8 cellular contexts compared by ENCODE assay signal in the genomic region with DNA sequence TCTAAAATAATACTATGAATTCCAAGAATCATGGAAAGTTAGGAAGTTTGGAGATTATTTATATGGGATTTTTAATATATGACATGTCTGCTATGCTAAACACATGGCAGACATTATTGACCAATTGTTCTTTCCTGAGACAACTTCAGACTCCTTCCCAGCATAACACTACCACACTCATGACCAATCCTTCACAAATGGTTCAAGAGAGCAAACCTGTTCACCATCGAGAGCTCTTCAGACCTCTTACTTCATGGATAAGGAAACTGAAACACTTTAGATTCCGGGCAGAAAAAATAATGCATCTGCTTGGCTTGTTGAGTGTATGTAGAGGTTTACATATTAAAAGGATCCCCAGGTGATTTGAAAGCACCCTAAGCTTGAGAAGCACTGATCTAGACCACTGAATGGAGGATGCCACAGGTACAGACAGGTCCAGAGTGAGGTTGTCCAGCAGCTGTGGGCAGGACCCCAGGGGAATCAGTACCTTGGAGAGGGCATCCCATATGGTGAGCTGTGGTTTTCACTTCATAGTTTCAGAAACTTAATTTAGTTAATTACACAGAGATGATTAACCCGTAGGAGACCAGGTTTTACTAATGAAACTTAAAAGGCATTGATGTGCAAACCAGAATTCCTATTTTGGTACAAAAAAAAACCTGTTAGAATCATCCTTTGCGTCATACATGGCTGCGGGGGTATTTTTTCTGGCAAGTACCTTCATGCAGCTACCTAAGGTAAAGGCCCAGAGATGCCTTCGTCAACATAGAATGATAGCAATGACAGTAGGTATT.
DNase-seq lines count a peak whose midpoint lies in the region; ATAC-seq and TF ChIP-seq lines count a peak whose summit lies in the region.

No MANE protein-coding gene starts in this region.

- no peak overlapping the region for H3K27ac ChIP-seq in prostate gland

- H3K4me1 ChIP-seq in prostate gland (replicated peaks), result no peaks in the 10 kb centered on the region

- ATAC-seq in GM21515 (IDR thresholded peaks at IDR 0.05; ENCODE audit: unreplicated experiment), result peak; percentile 79
- ATAC-seq in HG03432 (IDR thresholded peaks at IDR 0.05; ENCODE audit: unreplicated experiment), result peak; percentile 87

- no peak for TF ChIP-seq POLR2A in prostate gland (IDR thresholded peaks at IDR 0.05)

- WGBS in prostate gland, result 67% methylated on average over 6 of the region's 6 CpGs

- no peaks in the 10 kb centered on the region for H3K9me3 ChIP-seq in prostate gland

- no peaks in the 10 kb centered on the region for H3K27me3 ChIP-seq in prostate gland (replicated peaks; ENCODE audit: insufficient read depth)

- peak; percentile 50 for DNase-seq in GM13976 (ENCODE audit: low spot score)
- peak; percentile 23 for DNase-seq in fibroblast of pulmonary artery (ENCODE audit: low read depth)
- no peak for DNase-seq in activated T-cell treated with anti-CD3 and anti-CD28 coated beads for 4 hours
- DNase-seq in activated CD8-positive, alpha-beta memory T cell treated with anti-CD3 and anti-CD28 coated beads, Interleukin-2, amount 50 U/mL, for 4 hours, result no peak
- no peak for DNase-seq in prostate gland (ENCODE audit: low spot score)
- DNase-seq in COR-L47 (lab: John Stamatoyannopoulos, UW), result no peak

- H3K4me3 ChIP-seq in fibroblast of pulmonary artery (replicated peaks; ENCODE audit: low read depth, low read length), result no peak overlapping the region
- no peak overlapping the region for H3K4me3 ChIP-seq in prostate gland

- no peak for TF ChIP-seq CTCF in GM13976 (IDR thresholded peaks at IDR 0.05; ENCODE audit: borderline replicate concordance, control extremely low read depth, extremely low read depth, insufficient read depth, missing control alignments)
- no peak for TF ChIP-seq CTCF in fibroblast of pulmonary artery (IDR thresholded peaks at IDR 0.05; ENCODE audit: low read length, missing control alignments)
- TF ChIP-seq CTCF in prostate gland (IDR thresholded peaks at IDR 0.05), result no peak

- in situ Hi-C loops in GM13976 (cut with MboI; ENCODE audit: low sequenced_read_pairs, unreplicated experiment), result no loop called here

- H3K36me3 ChIP-seq in prostate gland, result no peaks in the 10 kb centered on the region

- intact Hi-C loops in prostate gland (cut with DNase I), result no loop called here

Comparison
In these comparisons a context has a peak if more than half of its experiments do, and no peak if none do; other contexts are left out.
1. DNase-seq: peak in GM13976 (single experiment) and fibroblast of pulmonary artery (single experiment); none in activated T-cell treated with anti-CD3 and anti-CD28 coated beads for 4 hours (single experiment), activated CD8-positive, alpha-beta memory T cell treated with anti-CD3 and anti-CD28 coated beads, Interleukin-2, amount 50 U/mL, for 4 hours (single experiment), prostate gland (single experiment) and COR-L47 (single experiment).